Comparison of ENCODE assay signal across 8 cellular contexts in the genomic region with DNA sequence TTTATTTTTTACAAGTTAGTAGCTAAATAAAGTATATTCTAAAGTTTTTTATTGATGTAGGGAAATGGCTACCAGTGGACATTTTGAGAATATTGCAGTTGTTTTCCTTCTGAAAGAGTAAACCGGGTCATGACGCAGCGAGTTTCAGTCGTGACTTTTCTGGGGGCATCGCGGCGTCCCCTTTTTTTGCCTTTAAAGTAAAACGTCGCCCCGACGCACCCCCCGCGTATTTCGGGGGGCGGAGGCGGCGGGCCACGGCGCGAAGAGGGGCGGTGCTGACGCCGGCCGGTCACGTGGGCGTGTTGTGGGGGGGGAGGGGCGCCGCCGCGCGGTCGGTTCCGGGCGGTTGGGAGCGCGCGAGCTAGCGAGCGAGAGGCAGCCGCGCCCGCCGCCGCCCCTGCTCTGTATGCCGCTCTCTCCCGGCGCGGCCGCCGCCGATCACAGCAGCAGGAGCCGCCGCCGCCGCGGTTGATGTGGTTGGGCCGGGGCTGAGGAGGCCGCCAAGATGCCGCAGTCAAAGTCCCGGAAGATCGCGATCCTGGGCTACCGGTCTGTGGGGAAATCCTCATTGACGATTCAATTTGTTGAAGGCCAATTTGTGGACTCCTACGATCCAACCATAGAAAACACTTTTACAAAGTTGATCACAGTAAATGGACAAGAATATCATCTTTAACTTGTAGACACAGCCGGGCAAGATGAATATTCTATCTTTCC. TPM values are rescaled to one million over a fixed set of nuclear protein-coding genes. Genes with fewer than 3 reads are reported as not detected.
A peak's percentile ranks its signal among the peaks of the same experiment; 100 is the strongest.
DNase-seq lines count a peak whose midpoint lies in the region; ATAC-seq lines count a peak whose summit lies in the region.
"Not testable (repeated sequence)": the region's sequence is repeated elsewhere in the genome, so short reads cannot be mapped to it uniquely, and the experiment has no call there.

No MANE protein-coding gene starts in this region.

- peak overlapping the region; percentile 41 to 65 (median 53) for H3K4me3 ChIP-seq in BLaER1 treated with 17β-estradiol and CSF1 and Interleukin-3, amounts not matched to agents 10 nM and 100 nM
- peak overlapping the region; percentile 24 for H3K4me3 ChIP-seq in naive thymus-derived CD4-positive, alpha-beta T cell (ENCODE audit: low read length)

- intact Hi-C loops in naive thymus-derived CD4-positive, alpha-beta T cell (cut with micrococcal nuclease), result not testable (repeated sequence)

- H4K20me1 ChIP-seq in BLaER1 treated with 17β-estradiol and CSF1 and Interleukin-3, amounts not matched to agents 10 nM and 100 nM, result not testable (repeated sequence)

- H3K27me3 ChIP-seq in BLaER1 treated with 17β-estradiol and CSF1 and Interleukin-3, amounts not matched to agents 10 nM and 100 nM; naive thymus-derived CD4-positive, alpha-beta T cell (ENCODE audit: control insufficient read depth in 2 of 2, insufficient read depth in 2 of 2, low read length in 2 of 2): not testable (repeated sequence)

- peak overlapping the region in 7 of 11 experiments; percentile 45 to 68 (median 58); a peak in 12 of 22 replicates for H3K27ac ChIP-seq in BLaER1 treated with 17β-estradiol and CSF1 and Interleukin-3, amounts not matched to agents 10 nM and 100 nM
- H3K27ac ChIP-seq in naive thymus-derived CD4-positive, alpha-beta T cell (ENCODE audit: low read depth, low read length), result peak overlapping the region; percentile 45

- H3K36me3 Mint-ChIP-seq in T-cell; naive thymus-derived CD4-positive, alpha-beta T cell: not testable (repeated sequence)

- not testable (repeated sequence) for H3K27me3 Mint-ChIP-seq in T-cell; naive thymus-derived CD4-positive, alpha-beta T cell

- CTCF ChIA-PET in T-cell (lab: Charles Lee); naive thymus-derived CD4-positive, alpha-beta T cell (lab: Charles Lee): not testable (repeated sequence)

- not testable (repeated sequence) for H3K9me3 ChIP-seq in BLaER1 treated with 17β-estradiol and CSF1 and Interleukin-3, amounts not matched to agents 10 nM and 100 nM (replicated peaks in 1 of 11); naive thymus-derived CD4-positive, alpha-beta T cell (ENCODE audit: control insufficient read depth in 2 of 3, low read length in 3 of 3)

- DNase-seq in T-cell, result peak; percentile 34 to 82 (median 66)
- peak; percentile 88 for DNase-seq in activated effector memory CD4-positive, alpha-beta T cell treated with anti-CD3 and anti-CD28 coated beads, Interleukin-2, amount 50 U/mL, for 16 hours
- peak; percentile 40 for DNase-seq in fibroblast of peridontal ligament (ENCODE audit: extremely low read depth)
- DNase-seq in naive thymus-derived CD4-positive, alpha-beta T cell, result peak; percentile 43 to 80 (median 64)
- DNase-seq in stimulated activated CD8-positive, alpha-beta memory T cell treated with anti-CD3 and anti-CD28 coated beads, Interleukin-12 subunit alpha, Interleukin-12 subunit beta, amount 100 ng/mL, for 4 hours (ENCODE audit: low read depth), result peak; percentile 60

- not testable (repeated sequence) for H3K4me1 Mint-ChIP-seq in T-cell; naive thymus-derived CD4-positive, alpha-beta T cell

- not testable (repeated sequence) for H3K9me3 Mint-ChIP-seq in T-cell; naive thymus-derived CD4-positive, alpha-beta T cell

- peak overlapping the region; percentile 43 to 72 (median 61) for H3K4me3 Mint-ChIP-seq in T-cell
- H3K4me3 Mint-ChIP-seq in naive thymus-derived CD4-positive, alpha-beta T cell, result peak overlapping the region in 8 of 10 donors; percentile 45 to 82 (median 71)

- H3K27ac Mint-ChIP-seq in T-cell, result not testable (repeated sequence)
- peak overlapping the region in 5 of 9 donors; percentile 52 to 87 (median 82) for H3K27ac Mint-ChIP-seq in naive thymus-derived CD4-positive, alpha-beta T cell

- ATAC-seq in GM21423 (IDR thresholded peaks at IDR 0.05; ENCODE audit: unreplicated experiment) (peak; percentile 97), HG03175 (IDR thresholded peaks at IDR 0.05; ENCODE audit: unreplicated experiment) (peak; percentile 96), T-cell (replicated peaks in 1 of 4) (peak; percentile 96 to 99 (median 98))
- peak; percentile 98 for ATAC-seq in naive thymus-derived CD4-positive, alpha-beta T cell

- not testable (repeated sequence) for H3K4me2 ChIP-seq in BLaER1 treated with 17β-estradiol and CSF1 and Interleukin-3, amounts not matched to agents 10 nM and 100 nM

- H3K4me1 ChIP-seq in BLaER1 treated with 17β-estradiol and CSF1 and Interleukin-3, amounts not matched to agents 10 nM and 100 nM; naive thymus-derived CD4-positive, alpha-beta T cell (ENCODE audit: control insufficient read depth in 2 of 2, insufficient read depth in 2 of 2, low read length in 2 of 2): not testable (repeated sequence)

- H3K9ac ChIP-seq in BLaER1 treated with 17β-estradiol and CSF1 and Interleukin-3, amounts not matched to agents 10 nM and 100 nM, result peak overlapping the region; percentile 35 to 70 (median 65); a peak in 16 of 22 replicates

- not testable (repeated sequence) for H3K36me3 ChIP-seq in BLaER1 treated with 17β-estradiol and CSF1 and Interleukin-3, amounts not matched to agents 10 nM and 100 nM; naive thymus-derived CD4-positive, alpha-beta T cell (ENCODE audit: control insufficient read depth in 2 of 3, insufficient read depth in 3 of 3, low read length in 3 of 3)

- POLR2A ChIA-PET in T-cell (lab: Charles Lee); naive thymus-derived CD4-positive, alpha-beta T cell (lab: Charles Lee): not testable (repeated sequence)

RNA-seq across cellular contexts. Expression of gene SYT15B, which starts 57.5 kb away (rescaled TPM):
- total RNA-seq in T-cell, result under 1 TPM in 3 of 5 donors, not detected in 2; 0.06 to 0.30 (median 0.09) TPM
- under 1 TPM in 3 of 5 experiments, not detected in 2; 0.12 to 0.24 (median 0.17) TPM for total RNA-seq in naive thymus-derived CD4-positive, alpha-beta T cell
- polyA plus RNA-seq in naive thymus-derived CD4-positive, alpha-beta T cell, result not detected

Comparison
In these comparisons a context has a peak if more than half of its experiments do, and no peak if none do; other contexts are left out.
1. Peak in every context shown above with its lines: DNase-seq, ATAC-seq, H3K4me3 ChIP-seq and H3K27ac ChIP-seq.